18 cellular contexts compared by ENCODE assay signal in genomic region chr14:72917420-72917819, GRCh38. TPM values are rescaled to one million over a fixed set of nuclear protein-coding genes. Genes with fewer than 3 reads are reported as not detected.
DNase-seq lines count a peak whose midpoint lies in the region; ATAC-seq, FAIRE-seq and TF ChIP-seq lines count a peak whose summit lies in the region.
"Had no signal": no experiment of that assay in that cellular context is flagged by ENCODE, and none has a peak within 500 bp of the region (broad histone marks: within the 10 kb centered on the region; RNA-seq: fewer than 3 reads in every experiment).

No MANE protein-coding gene starts in this region.

- H4K20me1 ChIP-seq in GM23338 (replicated peaks; ENCODE audit: insufficient read depth): no peaks in the 10 kb centered on the region
- H4K20me1 ChIP-seq: BLaER1 had no signal

- FAIRE-seq in bronchial epithelial cell (lab: Jason Lieb, UNC): peak; percentile 83
- FAIRE-seq: A549, GM12878 had no signal

- intact Hi-C loops in tibial artery (cut with DNase I; ENCODE audit: low total_unique reads): no loop called here

- POLR2A ChIA-PET in T-cell (lab: Charles Lee): no interaction called here

- H3K79me2 ChIP-seq in GM23338 (replicated peaks; ENCODE audit: insufficient read depth): no peaks in the 10 kb centered on the region

- H3K9me3 ChIP-seq in tibial artery: no peaks in the 10 kb centered on the region
- H3K9me3 ChIP-seq: A549, BLaER1 had no signal

- H3K4me3 ChIP-seq in GM23338: no peak overlapping the region
- no peak overlapping the region for H3K4me3 ChIP-seq in bronchial epithelial cell (ENCODE audit: low read depth, low read length)
- H3K4me3 ChIP-seq in tibial artery: no peak overlapping the region
- H3K4me3 ChIP-seq: A549, BLaER1, GM12878 had no signal

- no peaks in the 10 kb centered on the region for H3K4me1 Mint-ChIP-seq in GM23338
- peaks cover 15% of the 10 kb centered on the region for H3K4me1 Mint-ChIP-seq in nephron
- no peaks in the 10 kb centered on the region for H3K4me1 Mint-ChIP-seq in activated naive CD8-positive, alpha-beta T cell treated with anti-CD3 and anti-CD28 coated beads, Interleukin-2, amount 50 U/mL, for 24 hours
- no peaks in the 10 kb centered on the region for H3K4me1 Mint-ChIP-seq in T-cell

- H3K9me3 Mint-ChIP-seq in GM23338 (no peaks in the 10 kb centered on the region), nephron (no peaks in the 10 kb centered on the region), T-cell (no peaks in the 10 kb centered on the region)
- H3K9me3 Mint-ChIP-seq in activated naive CD8-positive, alpha-beta T cell treated with anti-CD3 and anti-CD28 coated beads, Interleukin-2, amount 50 U/mL, for 24 hours: no peaks in the 10 kb centered on the region
- H3K9me3 Mint-ChIP-seq: CD4-positive, alpha-beta memory T cell had no signal

- H3F3A ChIP-seq in GM23338 (replicated peaks; ENCODE audit: low read depth): no peaks in the 10 kb centered on the region

- 0 out of 2 replicates have a peak, but pooled peaks cover 4% of the 10 kb centered on the region for H3K9me2 ChIP-seq in GM23338 (ENCODE audit: insufficient read depth)

- no peak overlapping the region for H3K27ac Mint-ChIP-seq in GM23338
- peak overlapping the region in 2 of 3 experiments; percentile 19 to 76 for H3K27ac Mint-ChIP-seq in nephron
- H3K27ac Mint-ChIP-seq in activated naive CD8-positive, alpha-beta T cell treated with anti-CD3 and anti-CD28 coated beads, Interleukin-2, amount 50 U/mL, for 24 hours: no peak overlapping the region
- no peak overlapping the region for H3K27ac Mint-ChIP-seq in T-cell

- H3K4me3 Mint-ChIP-seq in GM23338 (no peak overlapping the region), nephron (peak overlapping the region in 1 of 3 experiments; percentile 0), T-cell (no peak overlapping the region)
- no peak overlapping the region for H3K4me3 Mint-ChIP-seq in activated naive CD8-positive, alpha-beta T cell treated with anti-CD3 and anti-CD28 coated beads, Interleukin-2, amount 50 U/mL, for 24 hours
- H3K4me3 Mint-ChIP-seq: CD4-positive, alpha-beta memory T cell had no signal

- no peak for DNase-seq in GM23338 (ENCODE audit: low spot score)
- no peak for DNase-seq in bronchial epithelial cell (ENCODE audit: low read depth)
- no peak for DNase-seq in tibial artery
- no peak for DNase-seq in activated naive CD8-positive, alpha-beta T cell treated with anti-CD3 and anti-CD28 coated beads, Interleukin-2, amount 50 U/mL, for 24 hours
- no peak for DNase-seq in T-cell
- DNase-seq: CD4-positive, alpha-beta memory T cell; DMS153; GOT3; NCI-H1417 treated with DMSO at 0.1 percent for 48 hours; NCI-H1930; OCI-M1; Right ventricle myocardium superior had no signal

- H3K36me3 ChIP-seq in GM23338 (ENCODE audit: insufficient read depth) (no peaks in the 10 kb centered on the region), bronchial epithelial cell (ENCODE audit: control insufficient read depth, insufficient read depth, low read length) (no peaks in the 10 kb centered on the region), tibial artery (no peaks in the 10 kb centered on the region)
- H3K36me3 ChIP-seq: BLaER1 had no signal

- peaks cover 4% of the 10 kb centered on the region for H3K27me3 Mint-ChIP-seq in GM23338 (ENCODE audit: insufficient read depth, low read depth, poor library complexity)
- peaks cover 4% of the 10 kb centered on the region for H3K27me3 Mint-ChIP-seq in nephron (ENCODE audit: low read depth)
- peaks cover 34% of the 10 kb centered on the region for H3K27me3 Mint-ChIP-seq in activated naive CD8-positive, alpha-beta T cell treated with anti-CD3 and anti-CD28 coated beads, Interleukin-2, amount 50 U/mL, for 24 hours
- peaks cover 9 to 18% of the 10 kb centered on the region in 2 donors for H3K27me3 Mint-ChIP-seq in T-cell

- H3K27me3 ChIP-seq in GM23338 (ENCODE audit: insufficient read depth) (no peaks in the 10 kb centered on the region), bronchial epithelial cell (ENCODE audit: control insufficient read depth, insufficient read depth, low read length) (peaks cover 1% of the 10 kb centered on the region), tibial artery (no peaks in the 10 kb centered on the region)
- H3K27me3 ChIP-seq: BLaER1 had no signal

- H3K27ac ChIP-seq in GM23338 (ENCODE audit: low read depth): no peak overlapping the region
- H3K27ac ChIP-seq in tibial artery: peak overlapping the region; percentile 60 to 73
- H3K27ac ChIP-seq: A549, BLaER1, KMS-11 had no signal

- CTCF ChIA-PET in T-cell (lab: Charles Lee): no interaction called here

- H2AFZ ChIP-seq in GM23338: 0 out of 2 replicates have a peak overlapping the region, but pooled peaks have one; percentile 32

- no peak overlapping the region for H3K4me2 ChIP-seq in GM23338
- H3K4me2 ChIP-seq: A549, BLaER1, KMS-11 had no signal

- H3K4me1 ChIP-seq in GM23338 (ENCODE audit: insufficient read depth) (no peaks in the 10 kb centered on the region), tibial artery (peaks cover 0 to 32% (median 14%) of the 10 kb centered on the region in 4 donors)

- no peak for TF ChIP-seq CTCF in GM23338 (conservative IDR thresholded peaks at IDR 0.05; ENCODE audit: low read depth in 2 of 2)
- no peak for TF ChIP-seq CTCF in bronchial epithelial cell (IDR thresholded peaks at IDR 0.05; ENCODE audit: insufficient read depth, low read length, severe bottlenecking)
- TF ChIP-seq CTCF in nephron (IDR thresholded peaks at IDR 0.05; ENCODE audit: unreplicated experiment in 3 of 3): no peak
- no peak for TF ChIP-seq CTCF in tibial artery (IDR thresholded peaks at IDR 0.05)

- H3K36me3 Mint-ChIP-seq in GM23338 (ENCODE audit: low read depth) (no peaks in the 10 kb centered on the region), nephron (ENCODE audit: low read depth) (no peaks in the 10 kb centered on the region), T-cell (no peaks in the 10 kb centered on the region)
- H3K36me3 Mint-ChIP-seq in activated naive CD8-positive, alpha-beta T cell treated with anti-CD3 and anti-CD28 coated beads, Interleukin-2, amount 50 U/mL, for 24 hours (ENCODE audit: low read depth): no peaks in the 10 kb centered on the region
- H3K36me3 Mint-ChIP-seq: CD4-positive, alpha-beta memory T cell had no signal

- ATAC-seq in GM23338 (no peak), HG02623 (IDR thresholded peaks at IDR 0.05; ENCODE audit: unreplicated experiment) (no peak), T-cell (replicated peaks in 1 of 4) (no peak)
- ATAC-seq in activated naive CD8-positive, alpha-beta T cell treated with anti-CD3 and anti-CD28 coated beads, Interleukin-2, amount 50 U/mL, for 24 hours: no peak
- ATAC-seq: A549, GM12878 had no signal

TF ChIP-seq in GM23338, 12 proteins besides CTCF, POLR2A, EP300 and RAD21 (continues in another document):
- no peak for TF ChIP-seq EZH2phosphoT487 (IDR thresholded peaks at IDR 0.05; ENCODE audit: unreplicated experiment)
- no peak for TF ChIP-seq CREB1 (CRISPR knock-in tag; IDR thresholded peaks at IDR 0.05; ENCODE audit: low read depth)
- TF ChIP-seq NANOG (IDR thresholded peaks at IDR 0.05; ENCODE audit: borderline replicate concordance): no peak
- no peak for TF ChIP-seq JUNB (IDR thresholded peaks at IDR 0.05; ENCODE audit: unreplicated experiment)
- no peak for TF ChIP-seq ZNF331 (CRISPR knock-in tag; IDR thresholded peaks at IDR 0.05; ENCODE audit: low read depth)
- TF ChIP-seq POLR2AphosphoS5 (IDR thresholded peaks at IDR 0.05; ENCODE audit: low read depth): no peak

RNA-seq across cellular contexts. Expression of gene DCAF4, which starts 8.8 kb away (rescaled TPM):
- total RNA-seq in GM23338 (2014; rRNA removed; shearing (Covaris generic)): 30.3 and 39.3 TPM in 2 replicates
- 17.5 and 18.4 TPM in 2 replicates for polyA plus RNA-seq in GM23338 (2016; fragmentation: Nextera tagmentation; extraction: Ambion mirVana)
- total RNA-seq in bronchial epithelial cell: 8.7 and 14.0 TPM in 2 replicates
- 10 to 100 TPM; 21.3 to 36.4 (median 25.4) TPM for total RNA-seq in T-cell

RNA-seq across cellular contexts. Expression of gene DPF3, which starts 23.5 kb away (rescaled TPM):
- total RNA-seq in GM23338 (2014; rRNA removed; shearing (Covaris generic)): 1.0 TPM in 1 of 2 replicates, not detected in the other
- 0.18 and 0.37 TPM in 2 replicates for polyA plus RNA-seq in GM23338 (2016; fragmentation: Nextera tagmentation; extraction: Ambion mirVana)
- total RNA-seq in bronchial epithelial cell: 0.13 TPM in 1 of 2 replicates, not detected in the other
- under 1 TPM; 0.33 to 0.86 (median 0.54) TPM for total RNA-seq in T-cell

Comparison
In these comparisons a context has a peak if more than half of its experiments do, and no peak if none do; other contexts are left out.
1. H3K27ac Mint-ChIP-seq: peak in nephron (2 of 3); none in GM23338 (single experiment), activated naive CD8-positive, alpha-beta T cell treated with anti-CD3 and anti-CD28 coated beads, Interleukin-2, amount 50 U/mL, for 24 hours (single experiment) and T-cell (0 of 2).